Comparison of ENCODE assay signal across 14 cellular contexts in the genomic region with DNA sequence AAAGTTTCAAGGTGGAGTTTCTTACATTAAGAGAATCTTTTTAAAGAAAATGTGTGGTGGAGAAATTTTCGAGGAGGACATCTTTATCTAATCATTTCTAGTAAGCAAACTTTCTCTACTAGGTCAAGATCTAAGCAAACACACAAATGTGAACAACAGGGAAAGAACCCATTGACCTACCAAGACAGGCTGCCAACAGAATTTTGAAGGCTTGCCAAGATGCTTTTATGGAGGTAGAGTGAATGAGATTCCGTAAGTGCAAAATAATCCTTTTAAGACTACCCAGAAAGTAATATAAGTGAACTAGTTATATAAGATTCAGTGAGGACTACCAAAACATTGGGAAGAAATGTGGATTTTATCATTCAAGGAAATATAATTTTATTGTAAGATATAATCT.
DNase-seq lines count a peak whose midpoint lies in the region; ATAC-seq, FAIRE-seq and TF ChIP-seq lines count a peak whose summit lies in the region.
"Had no signal": no experiment of that assay in that cellular context is flagged by ENCODE, and none has a peak within 500 bp of the region (broad histone marks: within the 10 kb centered on the region; RNA-seq: fewer than 3 reads in every experiment).

No MANE protein-coding gene starts in this region.

- FAIRE-seq in A549 (lab: Jason Lieb, UNC), result peak; percentile 13

- H3K27ac ChIP-seq in A549, result no peak overlapping the region
- H3K27ac ChIP-seq: foreskin keratinocyte had no signal

- no peak for TF ChIP-seq EP300 in A549 (IDR thresholded peaks at IDR 0.05)

- no peak for TF ChIP-seq POLR2A in A549 (IDR thresholded peaks at IDR 0.05; ENCODE audit: low read length)

- WGBS in A549 (ENCODE audit: missing lambda C conversion rate), result 20% methylated on average over 2 of the region's 2 CpGs

- DNase-seq in A549 (ENCODE audit: low read depth in 1 of 2, low spot score in 1 of 2) (peak in 1 of 2 experiments; percentile 36), NCI-H1092 treated with DMSO at 0.1 percent for 48 hours (lab: John Stamatoyannopoulos, UW) (peak; percentile 44), choroid plexus epithelial cell (ENCODE audit: low read depth) (peak; percentile 71), lung microvascular endothelial cell (ENCODE audit: low read depth in 2 of 2) (peak; percentile 51 to 69), DMS79 (lab: John Stamatoyannopoulos, UW) (no peak), GF-D8 (lab: John Stamatoyannopoulos, UW) (no peak), NCI-H2081 (lab: John Stamatoyannopoulos, UW) (no peak)
- DNase-seq in activated CD4-positive, alpha-beta T cell treated with anti-CD3 and anti-CD28 coated beads, Interleukin-2, amount 50 U/mL, for 4 hours, result no peak
- DNase-seq: activated naive CD4-positive, alpha-beta T cell treated with anti-CD3 and anti-CD28 coated beads for 36 hours; Caco-2; effector CD8-positive, alpha-beta T cell; foreskin keratinocyte; SIG-M5; stimulated activated CD4-positive, alpha-beta T cell treated with anti-CD3 and anti-CD28 coated beads, Interleukin-12 subunit alpha, Interleukin-12 subunit beta, amount 100 ng/mL, for 4 hours had no signal

- H3K4me1 ChIP-seq in A549, result 0 out of 3 replicates have a peak, but pooled peaks cover 6% of the 10 kb centered on the region
- H3K4me1 ChIP-seq: Caco-2, foreskin keratinocyte had no signal

- CTCF ChIA-PET in A549 (lab: Yijun Ruan, JAX), result no interaction called here

- ATAC-seq in A549, result no peak
- ATAC-seq: foreskin keratinocyte had no signal

- H3K4me2 ChIP-seq in A549, result peak overlapping the region; percentile 5; the same call in 1 of the 3 replicates

- 0 out of 3 replicates have a peak, but pooled peaks cover 4% of the 10 kb centered on the region for H3K9me3 ChIP-seq in A549
- H3K9me3 ChIP-seq: Caco-2 had no signal

- no peak for TF ChIP-seq CTCF in A549 (IDR thresholded peaks at IDR 0.05)
- no peak for TF ChIP-seq CTCF in choroid plexus epithelial cell (conservative IDR thresholded peaks at IDR 0.05; ENCODE audit: low read depth, low read length)

- POLR2A ChIA-PET in A549 (lab: Yijun Ruan, JAX), result no interaction called here

- H3K4me3 ChIP-seq in A549 (no peak overlapping the region), choroid plexus epithelial cell (ENCODE audit: low read depth, low read length) (no peak overlapping the region)

- no peak for TF ChIP-seq RAD21 in A549 (conservative IDR thresholded peaks at IDR 0.05 in 1 of 2, IDR thresholded peaks at IDR 0.05 in 1 of 2)

TF ChIP-seq in A549, 52 proteins besides CTCF, POLR2A, EP300 and RAD21:
- no peak for TF ChIP-seq FOSL2 (IDR thresholded peaks at IDR 0.05)
- no peak for TF ChIP-seq FOSL2 (CRISPR knock-in tag; IDR thresholded peaks at IDR 0.05)
- no peak for TF ChIP-seq CEBPB (IDR thresholded peaks at IDR 0.05)
- no peak for TF ChIP-seq PBX3 (IDR thresholded peaks at IDR 0.05)
- no peak for TF ChIP-seq CBX8 (IDR thresholded peaks at IDR 0.05)

Comparison
In these comparisons a context has a peak if more than half of its experiments do, and no peak if none do; other contexts are left out.
1. DNase-seq: peak in NCI-H1092 treated with DMSO at 0.1 percent for 48 hours (single experiment), choroid plexus epithelial cell (single experiment) and lung microvascular endothelial cell (2 of 2); none in DMS79 (single experiment), GF-D8 (single experiment), activated CD4-positive, alpha-beta T cell treated with anti-CD3 and anti-CD28 coated beads, Interleukin-2, amount 50 U/mL, for 4 hours (0 of 2) and NCI-H2081 (0 of 2).